In the genomic region with DNA sequence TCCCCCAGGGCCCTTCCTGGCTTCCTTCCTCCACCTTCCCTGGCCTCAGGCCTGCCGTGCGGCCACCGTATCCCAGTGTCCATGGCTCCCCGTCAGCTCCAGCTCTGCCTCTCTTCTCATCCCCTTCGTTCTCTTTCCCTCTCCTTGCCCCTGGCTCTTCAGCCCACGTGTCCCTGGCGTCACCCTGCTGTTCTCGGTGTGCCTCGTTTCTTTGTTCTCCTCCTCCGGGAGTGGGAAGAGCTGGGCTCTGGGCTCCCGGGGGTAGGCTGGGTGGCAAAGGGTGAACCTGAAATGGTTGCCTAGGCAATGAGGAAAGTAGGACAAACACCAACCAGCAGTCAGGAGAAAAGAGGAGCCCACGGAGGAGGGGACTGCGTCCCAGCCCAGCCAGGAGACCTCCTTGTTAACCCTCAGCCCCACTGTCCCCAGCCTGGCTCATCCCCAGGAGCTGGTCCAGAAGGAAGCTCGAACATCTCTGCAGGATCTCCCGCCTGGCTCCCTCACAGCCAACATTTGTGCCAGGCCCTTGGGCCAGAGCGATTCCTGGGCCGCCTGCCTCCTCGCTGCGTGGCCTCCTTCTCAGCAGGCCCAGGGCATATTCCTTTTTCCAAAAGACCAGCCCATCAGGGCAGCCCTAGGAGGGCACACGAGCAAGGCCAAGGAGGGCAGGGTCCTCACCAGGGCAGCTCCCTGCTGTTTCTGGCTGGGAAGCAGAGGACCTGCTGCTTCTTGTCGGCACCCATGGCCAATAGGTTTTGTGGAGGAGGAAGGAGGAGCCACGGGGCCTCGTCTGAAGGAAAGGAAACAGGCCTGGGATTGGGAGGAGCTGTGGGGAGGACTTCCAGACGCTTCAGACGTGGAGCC, we compare ENCODE assay signal across 15 cellular contexts. TPM values are rescaled to one million over a fixed set of nuclear protein-coding genes. Genes with fewer than 3 reads are reported as not detected.
DNase-seq lines count a peak whose midpoint lies in the region; ATAC-seq, FAIRE-seq and TF ChIP-seq lines count a peak whose summit lies in the region.
"Had no signal": no experiment of that assay in that cellular context is flagged by ENCODE, and none has a peak within 500 bp of the region (broad histone marks: within the 10 kb centered on the region; RNA-seq: fewer than 3 reads in every experiment).

No MANE protein-coding gene starts in this region.

- H3K27ac Mint-ChIP-seq in astrocyte (ENCODE audit: unreplicated experiment) (peak overlapping the region; percentile 34), T-helper 17 cell (no peak overlapping the region)
- H3K27ac Mint-ChIP-seq in stimulated activated naive B cell treated with anti-CD40 and anti-IgM and Interleukin-4, amounts not matched to agents 10 μg/mL and 1 μg/mL and 100 μg/mL, for 72 hours: peak overlapping the region; percentile 80
- H3K27ac Mint-ChIP-seq: stimulated activated naive CD8-positive, alpha-beta T cell treated with anti-CD3 and anti-CD28 coated beads, Interleukin-15, Interleukin-2, amounts not matched to agents 100 ng/mL and 50 ng/mL, for 24 hours had no signal

- no peaks in the 10 kb centered on the region for H3K36me3 ChIP-seq in astrocyte (ENCODE audit: insufficient read depth, low read length)

- no peak overlapping the region for H3K4me2 ChIP-seq in astrocyte (ENCODE audit: low read length)

- no peak for FAIRE-seq in astrocyte (lab: Jason Lieb, UNC)

- H3K4me1 Mint-ChIP-seq in astrocyte (ENCODE audit: low read depth, unreplicated experiment): peaks cover 6% of the 10 kb centered on the region
- H3K4me1 Mint-ChIP-seq in stimulated activated naive B cell treated with anti-CD40 and anti-IgM and Interleukin-4, amounts not matched to agents 10 μg/mL and 1 μg/mL and 100 μg/mL, for 72 hours: peaks cover 22 to 34% of the 10 kb centered on the region in 2 donors
- H3K4me1 Mint-ChIP-seq in T-helper 17 cell: peaks cover 14% of the 10 kb centered on the region

- H3K9me3 ChIP-seq in astrocyte (ENCODE audit: insufficient read depth, low read depth, low read length) (no peaks in the 10 kb centered on the region), T-helper 17 cell (ENCODE audit: control insufficient read depth, low read length, poor library complexity, severe bottlenecking) (no peaks in the 10 kb centered on the region)

- no peaks in the 10 kb centered on the region for H3K36me3 Mint-ChIP-seq in astrocyte (ENCODE audit: low read depth, unreplicated experiment)
- H3K36me3 Mint-ChIP-seq in stimulated activated naive B cell treated with anti-CD40 and anti-IgM and Interleukin-4, amounts not matched to agents 10 μg/mL and 1 μg/mL and 100 μg/mL, for 72 hours: peaks cover 0 to 14% of the 10 kb centered on the region in 2 donors
- no peaks in the 10 kb centered on the region for H3K36me3 Mint-ChIP-seq in T-helper 17 cell (ENCODE audit: low read depth)

- H3K9me3 Mint-ChIP-seq in astrocyte (ENCODE audit: unreplicated experiment): no peaks in the 10 kb centered on the region
- peaks cover 0 to 3% of the 10 kb centered on the region in 2 donors for H3K9me3 Mint-ChIP-seq in stimulated activated naive B cell treated with anti-CD40 and anti-IgM and Interleukin-4, amounts not matched to agents 10 μg/mL and 1 μg/mL and 100 μg/mL, for 72 hours
- H3K9me3 Mint-ChIP-seq: stimulated activated naive CD8-positive, alpha-beta T cell treated with anti-CD3 and anti-CD28 coated beads, Interleukin-15, Interleukin-2, amounts not matched to agents 100 ng/mL and 50 ng/mL, for 24 hours had no signal

- peaks cover 9% of the 10 kb centered on the region for H3K4me1 ChIP-seq in astrocyte (ENCODE audit: insufficient read depth, low read length)

- ATAC-seq in stimulated activated naive B cell treated with anti-CD40 and anti-IgM and Interleukin-4, amounts not matched to agents 10 μg/mL and 1 μg/mL and 100 μg/mL, for 72 hours (replicated peaks): no peak
- ATAC-seq in T-helper 17 cell (no peak), GM18505 (IDR thresholded peaks at IDR 0.05; ENCODE audit: unreplicated experiment) (no peak)

- no peak overlapping the region for H3K9ac ChIP-seq in astrocyte (ENCODE audit: low read length)

- no peak overlapping the region for H3K4me3 ChIP-seq in astrocyte (ENCODE audit: insufficient read depth, low read depth, low read length)

- no peak for TF ChIP-seq CTCF in astrocyte (IDR thresholded peaks at IDR 0.05; ENCODE audit: insufficient read depth, low read depth, low read length)

- DNase-seq in activated effector memory CD4-positive, alpha-beta T cell treated with anti-CD3 and anti-CD28 coated beads, Interleukin-2, amount 50 U/mL, for 16 hours: peak; percentile 52
- DNase-seq in activated effector memory CD4-positive, alpha-beta T cell treated with Interleukin-2 at 50 U/mL for 16 hours: no peak
- DNase-seq in astrocyte (ENCODE audit: low read depth): no peak
- DNase-seq in medulla oblongata (ENCODE audit: extremely low spot score): peak; percentile 72
- DNase-seq in stimulated activated naive B cell treated with anti-CD40 and anti-IgM and Interleukin-4, amounts not matched to agents 10 μg/mL and 1 μg/mL and 100 μg/mL, for 72 hours: no peak
- no peak for DNase-seq in activated CD4-positive, alpha-beta T cell treated with anti-CD3 and anti-CD28 coated beads, Interleukin-2, amount 50 U/mL, for 48 hours
- no peak for DNase-seq in T-helper 17 cell
- DNase-seq: AML-193; EL; glutamatergic neuron; NCI-H1417 treated with DMSO at 0.1 percent for 48 hours; stimulated activated CD4-positive, alpha-beta T cell treated with anti-CD3 and anti-CD28 coated beads, Interleukin-2, amount 100 ng/mL, for 48 hours; T-helper 1 cell had no signal

- H3K27me3 ChIP-seq in astrocyte (ENCODE audit: insufficient read depth, low read length): no peaks in the 10 kb centered on the region

- no peak overlapping the region for H2AFZ ChIP-seq in astrocyte (ENCODE audit: low read depth, low read length)

- no peaks in the 10 kb centered on the region for H4K20me1 ChIP-seq in astrocyte (ENCODE audit: insufficient read depth, low read length)

- no peaks in the 10 kb centered on the region for H3K79me2 ChIP-seq in astrocyte (ENCODE audit: insufficient read depth, low read length)

- H3K4me3 Mint-ChIP-seq in astrocyte (ENCODE audit: unreplicated experiment) (no peak overlapping the region), T-helper 17 cell (no peak overlapping the region)
- no peak overlapping the region for H3K4me3 Mint-ChIP-seq in stimulated activated naive B cell treated with anti-CD40 and anti-IgM and Interleukin-4, amounts not matched to agents 10 μg/mL and 1 μg/mL and 100 μg/mL, for 72 hours
- H3K4me3 Mint-ChIP-seq: stimulated activated naive CD8-positive, alpha-beta T cell treated with anti-CD3 and anti-CD28 coated beads, Interleukin-15, Interleukin-2, amounts not matched to agents 100 ng/mL and 50 ng/mL, for 24 hours had no signal

- no peak for TF ChIP-seq POLR2A in GM18505 (IDR thresholded peaks at IDR 0.05; ENCODE audit: borderline replicate concordance, extremely low read depth, insufficient read depth, insufficient read length)

- H3K27ac ChIP-seq in astrocyte (ENCODE audit: low read depth, low read length): no peak overlapping the region

- H3K27me3 Mint-ChIP-seq in astrocyte (ENCODE audit: low read depth, unreplicated experiment) (peaks cover 46% of the 10 kb centered on the region), T-helper 17 cell (no peaks in the 10 kb centered on the region)
- H3K27me3 Mint-ChIP-seq in stimulated activated naive B cell treated with anti-CD40 and anti-IgM and Interleukin-4, amounts not matched to agents 10 μg/mL and 1 μg/mL and 100 μg/mL, for 72 hours: no peaks in the 10 kb centered on the region
- H3K27me3 Mint-ChIP-seq: stimulated activated naive CD8-positive, alpha-beta T cell treated with anti-CD3 and anti-CD28 coated beads, Interleukin-15, Interleukin-2, amounts not matched to agents 100 ng/mL and 50 ng/mL, for 24 hours had no signal

RNA-seq across cellular contexts. Expression of a gene that starts 30.9 kb away (rescaled TPM):
- total RNA-seq in astrocyte (51.4 and 58.1 TPM in 2 replicates), T-helper 17 cell (10 to 100 TPM; 62.8 to 67.6 TPM)

Comparison
In these comparisons a context has a peak if more than half of its experiments do, and no peak if none do; other contexts are left out.
1. DNase-seq: peak in activated effector memory CD4-positive, alpha-beta T cell treated with anti-CD3 and anti-CD28 coated beads, Interleukin-2, amount 50 U/mL, for 16 hours (single experiment) and medulla oblongata (single experiment); none in activated effector memory CD4-positive, alpha-beta T cell treated with Interleukin-2 at 50 U/mL for 16 hours (single experiment), astrocyte (single experiment), stimulated activated naive B cell treated with anti-CD40 and anti-IgM and Interleukin-4, amounts not matched to agents 10 μg/mL and 1 μg/mL and 100 μg/mL, for 72 hours (single experiment), activated CD4-positive, alpha-beta T cell treated with anti-CD3 and anti-CD28 coated beads, Interleukin-2, amount 50 U/mL, for 48 hours (0 of 2) and T-helper 17 cell (0 of 3).